Comparison of ENCODE assay signal across 8 cellular contexts in the genomic region with DNA sequence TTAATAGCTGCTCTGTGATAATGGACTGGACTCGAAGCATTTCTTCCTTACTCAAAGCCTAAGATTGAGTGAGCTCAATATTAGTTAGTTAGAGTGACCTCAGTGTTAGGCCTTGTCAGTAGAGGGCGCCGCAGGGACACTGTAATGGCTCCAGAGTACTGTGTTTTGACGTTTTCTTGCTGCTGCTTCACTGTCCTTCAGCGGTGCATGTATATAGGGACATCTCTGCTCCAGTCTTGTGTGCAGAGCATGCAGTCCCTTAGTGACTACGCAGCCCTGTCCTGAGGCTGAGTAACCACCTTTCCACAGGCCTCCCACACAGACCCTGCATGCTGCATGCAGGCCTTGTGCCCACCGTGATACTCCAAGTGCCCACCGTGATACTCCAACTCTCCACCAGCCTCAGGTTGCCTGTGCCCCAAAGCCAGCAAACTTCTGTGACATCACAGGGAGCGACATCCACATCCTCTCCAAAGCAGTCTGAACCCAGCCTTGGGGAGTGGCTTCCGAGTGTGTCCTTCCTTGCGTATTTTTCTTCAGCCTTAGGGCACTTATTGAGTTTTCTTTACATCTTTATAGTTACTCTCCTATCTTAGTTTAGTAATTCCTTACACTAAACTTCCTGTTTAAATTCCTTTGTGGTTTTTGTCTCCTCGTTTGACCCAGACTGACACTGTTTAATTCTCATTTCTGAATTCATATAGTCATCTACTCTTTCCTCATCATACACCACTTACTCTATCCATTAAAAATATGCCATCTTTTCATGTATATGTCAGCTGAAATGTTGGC.
A peak's percentile ranks its signal among the peaks of the same experiment; 100 is the strongest.
DNase-seq lines count a peak whose midpoint lies in the region; ATAC-seq, FAIRE-seq and TF ChIP-seq lines count a peak whose summit lies in the region.

No MANE protein-coding gene starts in this region.

- H3K27ac Mint-ChIP-seq in T-cell = no peak overlapping the region

- peaks cover 7% of the 10 kb centered on the region for H3K36me3 Mint-ChIP-seq in T-cell

- ATAC-seq in T-cell (replicated peaks in 1 of 4) (peak in 1 of 4 experiments; percentile 47), K562 (peak; percentile 99)

- H3K9me1 ChIP-seq in K562 (ENCODE audit: control insufficient read depth, insufficient read depth, low read length) = no peaks in the 10 kb centered on the region

- no peaks in the 10 kb centered on the region for H3K79me2 ChIP-seq in K562 (ENCODE audit: control insufficient read depth, insufficient read depth, low read length)

- POLR2A ChIA-PET in T-cell (lab: Charles Lee) = no interaction called here
- POLR2A ChIA-PET in K562 (lab: Yijun Ruan, JAX) = interaction anchor here (0.6 to 1.3 kb wide), 5 partner anchors 12 to 167 kb away, joined by 3 to 4 read pairs (median 3); no protein-coding TSS in a partner anchor

- no peaks in the 10 kb centered on the region for H4K20me1 ChIP-seq in K562 (replicated peaks; ENCODE audit: control insufficient read depth, insufficient read depth, low read length)

- CTCF ChIA-PET in T-cell (lab: Charles Lee) = interaction anchor here (0.5 to 1.2 kb wide), 10 partner anchors 10 to 1381 kb away, joined by 3 to 7 read pairs (median 4); no protein-coding TSS in a partner anchor
- CTCF ChIA-PET in K562 (lab: Yijun Ruan, JAX; ENCODE audit: low intra/inter-chr PET ratio) = interaction anchor here (1.0 to 1.4 kb wide), 2 partner anchors 16 to 210 kb away, joined by 3 to 5 read pairs; no protein-coding TSS in a partner anchor

- H3K27ac ChIP-seq in K562 (ENCODE audit: extremely low read depth, low read depth, low read length) = no peak overlapping the region
- no peak overlapping the region for H3K27ac ChIP-seq in kidney (ENCODE audit: low read depth in 2 of 2, low read length in 2 of 2)

- H2AFZ ChIP-seq in K562 (ENCODE audit: low read depth, low read length) = no peak overlapping the region

- peaks cover 3 to 8% (median 7%) of the 10 kb centered on the region in 3 donors for H3K4me1 Mint-ChIP-seq in T-cell

- peak; percentile 91 for FAIRE-seq in K562 (lab: Jason Lieb, UNC)
- FAIRE-seq in kidney (lab: Jason Lieb, UNC) = no peak

- no peak overlapping the region for H3K4me3 Mint-ChIP-seq in T-cell

- H3K9ac ChIP-seq in K562 (ENCODE audit: insufficient read depth in 1 of 2, low read depth in 2 of 2, low read length in 2 of 2) (no peak overlapping the region), kidney (ENCODE audit: low read length in 2 of 2) (no peak overlapping the region)

- H3K36me3 ChIP-seq in H7 (replicated peaks; ENCODE audit: control insufficient read depth, insufficient read depth, low read length) (no peaks in the 10 kb centered on the region), K562 (ENCODE audit: control insufficient read depth, insufficient read depth, low read length) (no peaks in the 10 kb centered on the region), kidney (ENCODE audit: control insufficient read depth in 1 of 2, insufficient read depth in 2 of 2, low read length in 2 of 2) (no peaks in the 10 kb centered on the region)

- peak; percentile 36 to 64; a peak in 3 of 4 replicates for TF ChIP-seq RAD21 in K562 (CRISPR knock-in tag; conservative IDR thresholded peaks at IDR 0.05 in 1 of 2, IDR thresholded peaks at IDR 0.05 in 1 of 2)

- no peak overlapping the region for H3K4me2 ChIP-seq in K562 (ENCODE audit: insufficient read depth, low read length)

- TF ChIP-seq CTCF in K562 (IDR thresholded peaks at IDR 0.05 in 2 of 3, conservative IDR thresholded peaks at IDR 0.05 in 1 of 3; ENCODE audit: insufficient read depth in 2 of 3, low read depth in 1 of 3, low read length in 3 of 3) = peak; percentile 72 to 85 (median 85)
- TF ChIP-seq CTCF in kidney (IDR thresholded peaks at IDR 0.05; ENCODE audit: borderline replicate concordance, extremely low read depth, insufficient read depth) = peak; percentile 69

- H3K9me3 ChIP-seq in K562 (replicated peaks; ENCODE audit: control insufficient read depth, insufficient read depth, low read depth, low read length) = no peaks in the 10 kb centered on the region
- H3K9me3 ChIP-seq in kidney (ENCODE audit: control insufficient read depth in 1 of 2, low read length in 2 of 2) = no peaks in the 10 kb centered on the region

- 21% methylated on average over 12 of the region's 12 CpGs for WGBS in K562 (ENCODE audit: insufficient coverage, low coverage, missing lambda C conversion rate)

- intact Hi-C loops in K562 (cut with micrococcal nuclease) (loop anchor here (2.0 kb wide), 1 partner anchor 16 kb away; no protein-coding TSS in a partner anchor), kidney (cut with DNase I) (no loop called here)

- H3K4me3 ChIP-seq in H7 (ENCODE audit: insufficient read depth, low read depth, low read length) (no peak overlapping the region), K562 (no peak overlapping the region), kidney (ENCODE audit: low read length in 2 of 2) (no peak overlapping the region)

- H3K4me1 ChIP-seq in K562 (replicated peaks in 1 of 2; ENCODE audit: control insufficient read depth in 2 of 2, insufficient read depth in 2 of 2, low read length in 2 of 2) = no peaks in the 10 kb centered on the region
- no peaks in the 10 kb centered on the region for H3K4me1 ChIP-seq in kidney (ENCODE audit: control insufficient read depth in 1 of 2, insufficient read depth in 1 of 2, low read depth in 1 of 2, low read length in 2 of 2)

- BruUV-seq in K562 (replicated peaks; lab: Mats Ljungman, UMichigan) = no TSS peak

- TF ChIP-seq EP300 in K562 (IDR thresholded peaks at IDR 0.05; ENCODE audit: low read length) = no peak

- TF ChIP-seq POLR2A in K562 (conservative IDR thresholded peaks at IDR 0.05) = no peak

- H3K27me3 Mint-ChIP-seq in T-cell = no peaks in the 10 kb centered on the region

- DNase-seq in DMS 273 treated with DMSO at 0.1 percent for 48 hours (lab: John Stamatoyannopoulos, UW) (peak; percentile 60), H7 (peak; percentile 32), NCI-H146 (lab: John Stamatoyannopoulos, UW) (peak; percentile 69), T-cell (peak in 26 of 34 experiments; percentile 4 to 52 (median 22)), K562 (ENCODE audit: extremely low read depth in 1 of 4, low spot score in 3 of 4) (peak; percentile 8 to 65 (median 28)), kidney (no peak), GM19238 (ENCODE audit: insufficient read length, low spot score) (no peak)
- DNase-seq in stimulated activated CD4-positive, alpha-beta T cell treated with anti-CD3 and anti-CD28 coated beads, Interleukin-4, amount 100 ng/mL, for 1 hour = peak; percentile 50

- no peaks in the 10 kb centered on the region for H3K27me3 ChIP-seq in H7 (ENCODE audit: control insufficient read depth, insufficient read depth, low read length)
- peaks cover 0 to 7% of the 10 kb centered on the region in 2 experiments; a peak in 1 of 5 replicates for H3K27me3 ChIP-seq in K562 (ENCODE audit: control insufficient read depth in 2 of 2, insufficient read depth in 2 of 2, low read length in 2 of 2)

- in situ Hi-C loops in K562 (cut with MboI) = no loop called here

- H3K9me3 Mint-ChIP-seq in T-cell = no peaks in the 10 kb centered on the region

TF ChIP-seq in K562, 482 proteins besides CTCF, POLR2A, EP300 and RAD21 (continues in another document):
- TF ChIP-seq YY1 (IDR thresholded peaks at IDR 0.05; ENCODE audit: borderline replicate concordance in 1 of 3, control insufficient read depth in 1 of 3, extremely low read depth in 1 of 3, insufficient read depth in 3 of 3, insufficient read length in 1 of 3, insufficient replicate concordance in 2 of 3, low read depth in 1 of 3, low read length in 2 of 3) = peak in 1 of 3 experiments; percentile 60
- TF ChIP-seq FOXK1 (CRISPR knock-in tag; IDR thresholded peaks at IDR 0.05; ENCODE audit: borderline replicate concordance) = no peak
- 0 out of 2 replicates have a peak, but pooled peaks have one; percentile 61 for TF ChIP-seq BMI1 (IDR thresholded peaks at IDR 0.05; ENCODE audit: low read length)
- TF ChIP-seq CREM (IDR thresholded peaks at IDR 0.05; ENCODE audit: low read depth) = peak; percentile 50; the same call in 1 of the 2 replicates
- TF ChIP-seq TSC22D4 (tag; IDR thresholded peaks at IDR 0.05) = no peak
- 0 out of 2 replicates have a peak, but pooled peaks have one; percentile 12 for TF ChIP-seq DEAF1 (CRISPR knock-in tag; IDR thresholded peaks at IDR 0.05)
- no peak for TF ChIP-seq CHD2 (IDR thresholded peaks at IDR 0.05; ENCODE audit: low read depth, low read length)
- peak; percentile 28; the same call in 1 of the 2 replicates for TF ChIP-seq SMC3 (conservative IDR thresholded peaks at IDR 0.05; ENCODE audit: insufficient read depth, low read depth, low read length)
- TF ChIP-seq HMBOX1 (IDR thresholded peaks at IDR 0.05) = peak; percentile 68
- no peak for TF ChIP-seq KHSRP (IDR thresholded peaks at IDR 0.05)
- TF ChIP-seq JUND (IDR thresholded peaks at IDR 0.05; ENCODE audit: borderline replicate concordance, low read depth, low read length) = 0 out of 2 replicates have a peak, but pooled peaks have one; percentile 35
- no peak for TF ChIP-seq JUND (tag; IDR thresholded peaks at IDR 0.05; ENCODE audit: borderline replicate concordance, low read depth, low read length)
- TF ChIP-seq ATF1 (CRISPR knock-in tag; IDR thresholded peaks at IDR 0.05) = no peak
- 0 out of 2 replicates have a peak, but pooled peaks have one; percentile 26 for TF ChIP-seq ATF1 (tag; IDR thresholded peaks at IDR 0.05)

Comparison
In these comparisons a context has a peak if more than half of its experiments do, and no peak if none do; other contexts are left out.
1. DNase-seq: peak in DMS 273 treated with DMSO at 0.1 percent for 48 hours (single experiment), H7 (single experiment), NCI-H146 (single experiment), T-cell (26 of 34), K562 (4 of 4) and stimulated activated CD4-positive, alpha-beta T cell treated with anti-CD3 and anti-CD28 coated beads, Interleukin-4, amount 100 ng/mL, for 1 hour (single experiment); none in kidney (single experiment) and GM19238 (single experiment).